In genomic region chr6:1015819-1016218, GRCh38 we compare ENCODE assay signal across 1 cellular context.
TF ChIP-seq lines count a peak whose summit lies in the region.

No MANE protein-coding gene starts in this region.

TF ChIP-seq in SK-N-SH treated with all-trans-retinoic acid at 6 μM for 48 hours, 23 proteins besides CTCF, POLR2A, EP300 and RAD21 (continued from another document):
- no peak for TF ChIP-seq TSHZ2 (CRISPR knock-in tag; IDR thresholded peaks at IDR 0.05)
- TF ChIP-seq, protein P1, sequence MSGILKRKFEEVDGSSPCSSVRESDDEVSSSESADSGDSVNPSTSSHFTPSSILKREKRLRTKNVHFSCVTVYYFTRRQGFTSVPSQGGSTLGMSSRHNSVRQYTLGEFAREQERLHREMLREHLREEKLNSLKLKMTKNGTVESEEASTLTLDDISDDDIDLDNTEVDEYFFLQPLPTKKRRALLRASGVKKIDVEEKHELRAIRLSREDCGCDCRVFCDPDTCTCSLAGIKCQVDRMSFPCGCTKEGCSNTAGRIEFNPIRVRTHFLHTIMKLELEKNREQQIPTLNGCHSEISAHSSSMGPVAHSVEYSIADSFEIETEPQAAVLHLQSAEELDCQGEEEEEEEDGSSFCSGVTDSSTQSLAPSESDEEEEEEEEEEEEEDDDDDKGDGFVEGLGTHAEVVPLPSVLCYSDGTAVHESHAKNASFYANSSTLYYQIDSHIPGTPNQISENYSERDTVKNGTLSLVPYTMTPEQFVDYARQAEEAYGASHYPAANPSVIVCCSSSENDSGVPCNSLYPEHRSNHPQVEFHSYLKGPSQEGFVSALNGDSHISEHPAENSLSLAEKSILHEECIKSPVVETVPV (CRISPR knock-in tag; IDR thresholded peaks at IDR 0.05), result no peak
- TF ChIP-seq, protein P2, sequence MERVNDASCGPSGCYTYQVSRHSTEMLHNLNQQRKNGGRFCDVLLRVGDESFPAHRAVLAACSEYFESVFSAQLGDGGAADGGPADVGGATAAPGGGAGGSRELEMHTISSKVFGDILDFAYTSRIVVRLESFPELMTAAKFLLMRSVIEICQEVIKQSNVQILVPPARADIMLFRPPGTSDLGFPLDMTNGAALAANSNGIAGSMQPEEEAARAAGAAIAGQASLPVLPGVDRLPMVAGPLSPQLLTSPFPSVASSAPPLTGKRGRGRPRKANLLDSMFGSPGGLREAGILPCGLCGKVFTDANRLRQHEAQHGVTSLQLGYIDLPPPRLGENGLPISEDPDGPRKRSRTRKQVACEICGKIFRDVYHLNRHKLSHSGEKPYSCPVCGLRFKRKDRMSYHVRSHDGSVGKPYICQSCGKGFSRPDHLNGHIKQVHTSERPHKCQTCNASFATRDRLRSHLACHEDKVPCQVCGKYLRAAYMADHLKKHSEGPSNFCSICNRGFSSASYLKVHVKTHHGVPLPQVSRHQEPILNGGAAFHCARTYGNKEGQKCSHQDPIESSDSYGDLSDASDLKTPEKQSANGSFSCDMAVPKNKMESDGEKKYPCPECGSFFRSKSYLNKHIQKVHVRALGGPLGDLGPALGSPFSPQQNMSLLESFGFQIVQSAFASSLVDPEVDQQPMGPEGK (CRISPR knock-in tag; IDR thresholded peaks at IDR 0.05; ENCODE audit: borderline replicate concordance), result no peak
- TF ChIP-seq OSR1 (CRISPR knock-in tag; IDR thresholded peaks at IDR 0.05), result no peak
- TF ChIP-seq ZNF8 (CRISPR knock-in tag; IDR thresholded peaks at IDR 0.05), result no peak
- no peak for TF ChIP-seq ESRRG (CRISPR knock-in tag; IDR thresholded peaks at IDR 0.05)
